Comparison of ENCODE assay signal across 17 cellular contexts in the genomic region with DNA sequence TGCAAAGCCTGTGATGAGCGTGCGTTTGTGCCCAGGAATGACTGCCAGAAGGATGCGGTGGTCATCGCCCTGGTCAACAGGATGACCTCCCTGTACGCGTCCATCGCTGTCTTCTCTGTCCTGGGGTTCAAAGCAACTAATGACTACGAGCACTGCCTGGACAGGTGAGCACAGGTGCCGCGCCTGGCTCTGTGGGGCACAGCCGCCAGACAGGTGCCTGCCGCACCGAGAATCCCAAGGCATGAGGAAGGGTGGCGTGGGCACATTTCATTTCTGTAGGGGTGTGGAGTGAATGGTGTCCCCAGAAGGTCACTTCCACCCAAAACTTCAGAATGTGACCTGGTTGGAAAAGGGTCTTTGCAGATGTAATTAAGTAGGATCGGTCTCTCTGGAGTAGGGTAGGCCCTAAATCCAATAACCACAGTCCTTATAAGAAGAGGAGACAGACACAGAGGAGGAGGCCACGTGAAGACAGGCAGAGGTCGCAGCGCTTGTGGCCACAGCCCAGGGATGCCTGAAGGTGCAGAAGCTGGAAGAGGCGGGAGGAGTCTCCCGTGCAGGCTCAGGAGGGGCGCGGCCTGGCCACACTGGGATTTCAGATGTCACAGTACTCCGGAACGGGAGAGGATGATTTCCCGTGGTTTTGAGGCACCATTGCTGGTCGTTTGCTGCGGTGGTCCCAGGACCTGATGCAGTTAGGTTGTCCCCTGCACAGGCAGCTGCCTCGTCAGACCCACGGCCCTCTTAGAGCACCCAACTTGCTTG. TPM values are rescaled to one million over a fixed set of nuclear protein-coding genes. Genes with fewer than 3 reads are reported as not detected.
DNase-seq lines count a peak whose midpoint lies in the region; ATAC-seq and TF ChIP-seq lines count a peak whose summit lies in the region.
"Had no signal": no experiment of that assay in that cellular context is flagged by ENCODE, and none has a peak within 500 bp of the region (broad histone marks: within the 10 kb centered on the region; RNA-seq: fewer than 3 reads in every experiment).

No MANE protein-coding gene starts in this region.

- DNase-seq in DMS53 (lab: John Stamatoyannopoulos, UW) (peak; percentile 36), DMS53 treated with DMSO at 0.1 percent for 48 hours (lab: John Stamatoyannopoulos, UW; ENCODE audit: unreplicated experiment) (no peak), RWPE1 (ENCODE audit: low spot score) (no peak), mucosa of descending colon (peak in 2 of 3 donors; percentile 17 to 45), transverse colon (no peak), left ventricle myocardium inferior (no peak), retina (no peak)
- DNase-seq in stimulated activated CD4-positive, alpha-beta T cell treated with anti-CD3 and anti-CD28 coated beads, Interleukin-4, amount 100 ng/mL, for 1 hour: no peak
- DNase-seq: DND-41, EL, HCEC 1CT had no signal

- no peak for ATAC-seq in mucosa of descending colon
- ATAC-seq: GM23338 had no signal

- H3K27me3 ChIP-seq in transverse colon: peaks cover 20% of the 10 kb centered on the region
- H3K27me3 ChIP-seq in left ventricle myocardium inferior (ENCODE audit: low read depth): peaks cover 50% of the 10 kb centered on the region

- in situ Hi-C loops in transverse colon (cut with MboI; ENCODE audit: low pct_ligation_motif_present in 1 of 4, low pct_unique_long_range_greater_than_20kb in 1 of 4, low sequenced_read_pairs in 3 of 4): no loop called here

- POLR2A ChIA-PET in RWPE1 (lab: Yijun Ruan, JAX; ENCODE audit: low non-redundant PET): no interaction called here

- TF ChIP-seq CTCF in RWPE1 (conservative IDR thresholded peaks at IDR 0.05; ENCODE audit: low read depth): no peak
- TF ChIP-seq CTCF in mucosa of descending colon (IDR thresholded peaks at IDR 0.05): no peak
- no peak for TF ChIP-seq CTCF in transverse colon (IDR thresholded peaks at IDR 0.05)
- TF ChIP-seq CTCF in left ventricle myocardium inferior (IDR thresholded peaks at IDR 0.05; ENCODE audit: borderline replicate concordance): no peak

- no peak for TF ChIP-seq POLR2A in transverse colon (IDR thresholded peaks at IDR 0.05)

- H3K9me3 ChIP-seq in mucosa of descending colon (peaks cover 4% of the 10 kb centered on the region), transverse colon (peaks cover 5 to 8% of the 10 kb centered on the region in 2 donors), left ventricle myocardium inferior (replicated peaks) (peaks cover 11% of the 10 kb centered on the region)

- H3K36me3 ChIP-seq in mucosa of descending colon (ENCODE audit: low read depth) (no peaks in the 10 kb centered on the region), transverse colon (no peaks in the 10 kb centered on the region), left ventricle myocardium inferior (no peaks in the 10 kb centered on the region)
- H3K36me3 ChIP-seq: BLaER1 had no signal

- H3K4me1 ChIP-seq in mucosa of descending colon (ENCODE audit: low read depth): peaks cover 29% of the 10 kb centered on the region
- peaks cover 10 to 19% (median 14%) of the 10 kb centered on the region in 4 donors for H3K4me1 ChIP-seq in transverse colon
- no peaks in the 10 kb centered on the region for H3K4me1 ChIP-seq in left ventricle myocardium inferior

- CTCF ChIA-PET in RWPE1 (lab: Yijun Ruan, JAX): interaction anchor here (1.1 kb wide), 1 partner anchor 41 kb away, joined by 3 read pairs; no protein-coding TSS in a partner anchor

- no peak for TF ChIP-seq EP300 in transverse colon (IDR thresholded peaks at IDR 0.05; ENCODE audit: low read depth)

- H3K27ac ChIP-seq in RWPE1: peak overlapping the region; percentile 92
- H3K27ac ChIP-seq in transverse colon: peak overlapping the region; percentile 66 to 75 (median 72)
- no peak overlapping the region for H3K27ac ChIP-seq in left ventricle myocardium inferior (replicated peaks)
- H3K27ac ChIP-seq: 22Rv1, BLaER1 had no signal

- 76% methylated on average over 27 of the region's 29 CpGs; no CpG with 5 or more reads in 1 of the 2 donors for WGBS in transverse colon (ENCODE audit: low coverage in 1 of 2), 2 donors

- H3K4me3 ChIP-seq in mucosa of descending colon: no peak overlapping the region
- no peak overlapping the region for H3K4me3 ChIP-seq in transverse colon
- no peak overlapping the region for H3K4me3 ChIP-seq in left ventricle myocardium inferior
- H3K4me3 ChIP-seq: BLaER1, GM23338 had no signal

- intact Hi-C loops in mucosa of descending colon (cut with DNase I, micrococcal nuclease) (no loop called here), transverse colon (cut with DNase I; ENCODE audit: low total_unique reads) (no loop called here), left ventricle myocardium inferior (cut with micrococcal nuclease) (no loop called here)

RNA-seq across cellular contexts. Expression of a gene that starts 15.5 kb away (rescaled TPM):
- total RNA-seq in mucosa of descending colon: under 1 TPM in 1 of 3 donors, not detected in 2; 0.89 TPM
- total RNA-seq in transverse colon: not detected
- total RNA-seq in left ventricle myocardium inferior: not detected
- total RNA-seq: A673; CD4-positive, alpha-beta memory T cell; G401; GM23338 had no signal

RNA-seq across cellular contexts. Expression of a gene that starts 39.3 kb away (rescaled TPM):
- 10 to 100 TPM; 14.4 to 92.8 (median 29.2) TPM for total RNA-seq in mucosa of descending colon
- 100 to 1,000 TPM in 1 of 4 donors, 10 to 100 TPM in 1, 1 to 10 TPM in 1, not detected in 1; 2.5 to 106 (median 69.5) TPM for total RNA-seq in transverse colon
- total RNA-seq in left ventricle myocardium inferior: not detected
- total RNA-seq: A673; CD4-positive, alpha-beta memory T cell; GM23338 had no signal

RNA-seq across cellular contexts. Expression of a gene that starts 54.2 kb away (rescaled TPM):
- total RNA-seq in mucosa of descending colon (1 to 10 TPM; 2.1 to 5.0 (median 2.8) TPM), transverse colon (not detected), left ventricle myocardium inferior (not detected)
- total RNA-seq: CD4-positive, alpha-beta memory T cell had no signal

Comparison
In these comparisons a context has a peak if more than half of its experiments do, and no peak if none do; other contexts are left out.
1. DNase-seq: peak in DMS53 (single experiment) and mucosa of descending colon (2 of 3); none in DMS53 treated with DMSO at 0.1 percent for 48 hours (single experiment), RWPE1 (single experiment), transverse colon (single experiment), left ventricle myocardium inferior (single experiment), retina (single experiment) and stimulated activated CD4-positive, alpha-beta T cell treated with anti-CD3 and anti-CD28 coated beads, Interleukin-4, amount 100 ng/mL, for 1 hour (single experiment).